ENCODE assay signal across 8 cellular contexts in genomic region chr16:1331712-1332617, GRCh38. TPM values are rescaled to one million over a fixed set of nuclear protein-coding genes. Genes with fewer than 3 reads are reported as not detected.
DNase-seq lines count a peak whose midpoint lies in the region; ATAC-seq, FAIRE-seq and TF ChIP-seq lines count a peak whose summit lies in the region.

No MANE protein-coding gene starts in this region.

- peak in 3 of 4 experiments; percentile 21 to 28 (median 23) for ATAC-seq in T-cell (replicated peaks in 1 of 4)
- ATAC-seq in GM21367 (IDR thresholded peaks at IDR 0.05; ENCODE audit: unreplicated experiment) = no peak
- ATAC-seq in HG03439 (IDR thresholded peaks at IDR 0.05; ENCODE audit: unreplicated experiment) = no peak

- peaks cover 19 to 51% (median 38%) of the 10 kb centered on the region in 4 experiments for H3K27me3 ChIP-seq in H1 (replicated peaks in 1 of 4; ENCODE audit: control insufficient read depth in 3 of 4, extremely low read depth in 1 of 4, insufficient read depth in 3 of 4, low read length in 3 of 4)

- H3K79me1 ChIP-seq in H1 (ENCODE audit: low read depth, low read length) = no peaks in the 10 kb centered on the region

- H3K27ac Mint-ChIP-seq in IgD-negative memory B cell = peak overlapping the region; percentile 98 to 100 (median 98)
- peak overlapping the region; percentile 52 to 63 for H3K27ac Mint-ChIP-seq in T-cell

- H3K79me2 ChIP-seq in H1 (ENCODE audit: control insufficient read depth in 1 of 2, insufficient read depth in 2 of 2, low read length in 2 of 2) = no peaks in the 10 kb centered on the region

- H3K9me3 ChIP-seq in H1 (ENCODE audit: insufficient read depth in 2 of 2, low read depth in 1 of 2, low read length in 1 of 2) (peaks cover 5 to 8% of the 10 kb centered on the region in 2 experiments; a peak in 2 of 4 replicates), mesodermal cell (ENCODE audit: control insufficient read depth, low read length) (peaks cover 5% of the 10 kb centered on the region)

- no peak for TF ChIP-seq CTCF in H1 (IDR thresholded peaks at IDR 0.05; ENCODE audit: control extremely low read depth in 1 of 3, insufficient read depth in 1 of 3, low read depth in 1 of 3, low read length in 3 of 3)

- peak overlapping the region in 3 of 4 experiments; percentile 8 to 60 (median 54); a peak in 5 of 7 replicates for H3K9ac ChIP-seq in H1 (replicated peaks in 1 of 4; ENCODE audit: extremely low read depth in 1 of 4, low read depth in 3 of 4, low read length in 3 of 4)

- H4K5ac ChIP-seq in H1 (ENCODE audit: insufficient read length, low read depth, low read length) = no peak overlapping the region

- H3K23me2 ChIP-seq in H1 (ENCODE audit: low read depth, low read length) = peaks cover 13% of the 10 kb centered on the region; the same call in 1 of the 2 replicates

- 9% methylated on average over 29 of the region's 34 CpGs; no CpG with 5 or more reads in 1 of the 2 experiments for WGBS in H1 (ENCODE audit: extremely low coverage in 1 of 2, insufficient coverage in 1 of 2, insufficient read length in 1 of 2, insufficient replicate concordance in 2 of 2, low coverage in 1 of 2, low lambda C conversion rate in 2 of 2, missing lambda C conversion rate in 1 of 2), 2 experiments
- WGBS in mesodermal cell (ENCODE audit: insufficient coverage in 2 of 2), 2 experiments = 3 to 6% methylated on average over 24 to 26 of the region's 34 CpGs

- H2BK5ac ChIP-seq in H1 (ENCODE audit: low read depth, low read length) = peak overlapping the region; percentile 83; the same call in 1 of the 2 replicates

- peak; percentile 73 for FAIRE-seq in H1 (lab: Jason Lieb, UNC)

- H3K36me3 ChIP-seq in H1 (ENCODE audit: control insufficient read depth in 2 of 4, insufficient read depth in 4 of 4, low read length in 3 of 4) (no peaks in the 10 kb centered on the region), mesodermal cell (ENCODE audit: control insufficient read depth, insufficient read depth, low read length) (no peaks in the 10 kb centered on the region)

- no peak overlapping the region for H3K14ac ChIP-seq in H1 (ENCODE audit: insufficient read length)

- peak overlapping the region; percentile 99 for H2BK12ac ChIP-seq in H1 (ENCODE audit: low read depth, low read length)

- H4K91ac ChIP-seq in H1 (replicated peaks; ENCODE audit: insufficient read length, low read length) = peak overlapping the region; percentile 42

- H3K4me3 ChIP-seq in H1 (ENCODE audit: extremely low read depth in 1 of 4, insufficient read depth in 2 of 4, low read depth in 3 of 4, low read length in 4 of 4) = peak overlapping the region; percentile 3 to 58 (median 42); a peak in 7 of 8 replicates
- H3K4me3 ChIP-seq in mesodermal cell (ENCODE audit: extremely low read depth, insufficient read depth, low read length, poor library complexity, severe bottlenecking) = peak overlapping the region; percentile 21

- H2AK5ac ChIP-seq in H1 (ENCODE audit: low read depth, low read length) = peak overlapping the region; percentile 78; the same call in 1 of the 2 replicates

- DNase-seq in activated gamma-delta T cell treated with Interleukin-2 at 50 U/mL for 16 hours (peak; percentile 59), activated gamma-delta T cell (lab: John Stamatoyannopoulos, UW) (no peak), T-cell (peak in 31 of 34 experiments; percentile 10 to 70 (median 47)), H1 (ENCODE audit: low read depth in 1 of 2, low spot score in 2 of 2) (peak in 1 of 2 experiments; percentile 91)

- no peak overlapping the region for H2AFZ ChIP-seq in H1 (ENCODE audit: low read length)

- H3K4me3 Mint-ChIP-seq in IgD-negative memory B cell (peak overlapping the region; percentile 83 to 94 (median 93)), T-cell (peak overlapping the region; percentile 68 to 79 (median 74))

- H2BK15ac ChIP-seq in H1 (ENCODE audit: low read length) = no peak overlapping the region

- H3K9me3 Mint-ChIP-seq in IgD-negative memory B cell (no peaks in the 10 kb centered on the region), T-cell (no peaks in the 10 kb centered on the region)

- no peak for TF ChIP-seq RAD21 in H1 (IDR thresholded peaks at IDR 0.05 in 1 of 2, conservative IDR thresholded peaks at IDR 0.05 in 1 of 2; ENCODE audit: low read depth in 2 of 2, low read length in 2 of 2)

- H3K27ac ChIP-seq in H1 (ENCODE audit: low read depth, low read length) = peak overlapping the region; percentile 60
- peak overlapping the region; percentile 83 for H3K27ac ChIP-seq in mesodermal cell (ENCODE audit: low read depth, low read length, severe bottlenecking)

- H2BK20ac ChIP-seq in H1 (ENCODE audit: low read length) = peak overlapping the region; percentile 72; the same call in 1 of the 2 replicates

- peak in 1 of 2 experiments; percentile 63; a peak in 1 of 3 replicates for TF ChIP-seq POLR2A in H1 (IDR thresholded peaks at IDR 0.05; ENCODE audit: control extremely low read depth in 1 of 2, low read depth in 2 of 2, low read length in 2 of 2)

- H3K4me1 Mint-ChIP-seq in IgD-negative memory B cell (peaks cover 6 to 23% (median 21%) of the 10 kb centered on the region in 3 donors), T-cell (peaks cover 6 to 22% (median 18%) of the 10 kb centered on the region in 3 donors)

- no peak overlapping the region; the same call in none of the 2 replicates for H3K18ac ChIP-seq in H1 (ENCODE audit: extremely low read depth, low read length)

- H3K4me2 ChIP-seq in H1 (ENCODE audit: insufficient read depth in 1 of 2, low read depth in 2 of 2, low read length in 2 of 2) = peak overlapping the region; percentile 72 to 87

- CTCF ChIA-PET in T-cell (lab: Charles Lee) = no interaction called here
- CTCF ChIA-PET in H1 (lab: Charles Lee; ENCODE audit: partially characterized antibody) = interaction anchor here (0.6 to 4.5 kb wide), 9 partner anchors 14 to 830 kb away, joined by 3 to 52 read pairs (median 3); no protein-coding TSS in a partner anchor

- H3K27me3 Mint-ChIP-seq in IgD-negative memory B cell (peaks cover 16% of the 10 kb centered on the region), T-cell (peaks cover 4 to 25% of the 10 kb centered on the region in 2 donors)

- no peak overlapping the region for H3K56ac ChIP-seq in H1 (replicated peaks; ENCODE audit: insufficient read length, low read depth, low read length)

- H4K8ac ChIP-seq in H1 (ENCODE audit: extremely low read depth, insufficient read depth, low read length) = peak overlapping the region; percentile 81; the same call in 1 of the 2 replicates

- H3K4me1 ChIP-seq in H1 (replicated peaks in 1 of 4; ENCODE audit: control insufficient read depth in 3 of 4, insufficient read depth in 4 of 4, low read length in 3 of 4) (peaks cover 0 to 15% (median 13%) of the 10 kb centered on the region in 4 experiments; a peak in 4 of 7 replicates), mesodermal cell (ENCODE audit: control insufficient read depth, insufficient read depth, low read length, poor library complexity, severe bottlenecking) (peaks cover 16% of the 10 kb centered on the region)

- peaks cover 7 to 13% of the 10 kb centered on the region in 2 experiments for H4K20me1 ChIP-seq in H1 (replicated peaks in 1 of 2; ENCODE audit: control insufficient read depth in 1 of 2, insufficient read depth in 2 of 2, low read length in 2 of 2)

- peak overlapping the region; percentile 2 for H2BK120ac ChIP-seq in H1 (replicated peaks; ENCODE audit: low read depth, low read length)

- H3K23ac ChIP-seq in H1 (ENCODE audit: insufficient read length) = no peak overlapping the region

- POLR2A ChIA-PET in T-cell (lab: Charles Lee) = interaction anchor here in 1 of 2 donors (0.6 kb wide), 1 partner anchor 11 kb away, joined by 4 read pairs; no protein-coding TSS in a partner anchor
- POLR2A ChIA-PET in H1 (lab: Charles Lee; ENCODE audit: partially characterized antibody) = interaction anchor here (0.8 to 3.2 kb wide), 15 partner anchors 8 to 609 kb away, joined by 3 to 29 read pairs (median 5); partner anchors contain the start of gene UBE2I

- peak in 1 of 2 experiments; percentile 69; a peak in 1 of 3 replicates for TF ChIP-seq EP300 in H1 (IDR thresholded peaks at IDR 0.05; ENCODE audit: borderline replicate concordance in 1 of 2, low read depth in 2 of 2, low read length in 2 of 2)

- H3K36me3 Mint-ChIP-seq in IgD-negative memory B cell (peaks cover 3% of the 10 kb centered on the region), T-cell (no peaks in the 10 kb centered on the region)

- H3K4ac ChIP-seq in H1 (replicated peaks; ENCODE audit: insufficient read length, low read depth, low read length) = no peak overlapping the region

RNA-seq across cellular contexts. Expression of gene BAIAP3, which starts 1.5 kb away (rescaled TPM):
- polyA plus RNA-seq in IgD-negative memory B cell (26.0 TPM), H1 (2011; rRNA removed) (2.9 and 6.3 TPM in 2 replicates)
- total RNA-seq in T-cell = 10 to 100 TPM in 4 of 5 donors, 1 to 10 TPM in 1; 9.1 to 12.8 (median 12.7) TPM
- total RNA-seq in H1 (2021; fragmentation: NEBNext Ultra II Directional; extraction: Animal tissue kit (Norgen Biotek cat#: 25700)) = 6.8 and 7.9 TPM in 2 replicates
- 4.8 TPM for polyA plus RNA-seq in H1 (2011; cell fraction: cytosol; rRNA removed)
- polyA plus RNA-seq in H1 (2011; cell fraction: nucleus; rRNA removed) = 33.8 TPM
- polyA plus RNA-seq in H1 (2012, experiment 1 of 2) = 4.5 to 6.4 TPM (median 5.6 TPM) in 4 replicates
- polyA plus RNA-seq in H1 (2012, experiment 2 of 2) = 2.6 TPM
- 5.0 TPM for polyA plus RNA-seq in H1 (2013, experiment 1 of 2)
- 3.4 TPM for polyA plus RNA-seq in H1 (2013, experiment 2 of 2)
- 2.0 and 2.1 TPM in 2 replicates for polyA minus RNA-seq in H1 (2011; rRNA and poly(A)+ RNA removed)
- polyA minus RNA-seq in H1 (2011; cell fraction: cytosol; rRNA and poly(A)+ RNA removed) = 5.7 TPM
- 11.1 TPM for polyA minus RNA-seq in H1 (2011; cell fraction: nucleus; rRNA and poly(A)+ RNA removed)
- polyA plus RNA-seq in mesodermal cell (2013, experiment 1 of 2) = 12.2 TPM
- 9.2 TPM for polyA plus RNA-seq in mesodermal cell (2013, experiment 2 of 2)

RNA-seq across cellular contexts. Expression of gene TSR3, which starts 19.7 kb away (rescaled TPM):
- polyA plus RNA-seq in IgD-negative memory B cell = 116 TPM
- 10 to 100 TPM; 25.4 to 53.1 (median 48.1) TPM for total RNA-seq in T-cell
- total RNA-seq in H1 (2021; fragmentation: NEBNext Ultra II Directional; extraction: Animal tissue kit (Norgen Biotek cat#: 25700)) = 45.9 and 52.3 TPM in 2 replicates
- 43.1 and 66.0 TPM in 2 replicates for polyA plus RNA-seq in H1 (2011; rRNA removed)
- polyA plus RNA-seq in H1 (2011; cell fraction: cytosol; rRNA removed) = 60.3 TPM
- 46.0 TPM for polyA plus RNA-seq in H1 (2011; cell fraction: nucleus; rRNA removed)
- 31.8 to 57.4 TPM (median 53.2 TPM) in 4 replicates for polyA plus RNA-seq in H1 (2012, experiment 1 of 2)
- polyA plus RNA-seq in H1 (2012, experiment 2 of 2) = 37.5 TPM
- polyA plus RNA-seq in H1 (2013, experiment 1 of 2) = 25.0 TPM
- 26.0 TPM for polyA plus RNA-seq in H1 (2013, experiment 2 of 2)
- 10.2 and 10.8 TPM in 2 replicates for polyA minus RNA-seq in H1 (2011; rRNA and poly(A)+ RNA removed)
- 31.2 TPM for polyA minus RNA-seq in H1 (2011; cell fraction: cytosol; rRNA and poly(A)+ RNA removed)
- polyA minus RNA-seq in H1 (2011; cell fraction: nucleus; rRNA and poly(A)+ RNA removed) = 19.7 TPM
- 53.9 TPM for polyA plus RNA-seq in mesodermal cell (2013, experiment 1 of 2)
- polyA plus RNA-seq in mesodermal cell (2013, experiment 2 of 2) = 50.1 TPM

RNA-seq across cellular contexts. Expression of gene GNPTG, which starts 19.8 kb away (rescaled TPM):
- polyA plus RNA-seq in IgD-negative memory B cell (55.9 TPM), H1 (2011; rRNA removed) (51.2 and 73.3 TPM in 2 replicates)
- total RNA-seq in T-cell = 10 to 100 TPM; 42.6 to 66.5 (median 63.1) TPM
- 25.2 and 26.2 TPM in 2 replicates for total RNA-seq in H1 (2021; fragmentation: NEBNext Ultra II Directional; extraction: Animal tissue kit (Norgen Biotek cat#: 25700))
- polyA plus RNA-seq in H1 (2011; cell fraction: cytosol; rRNA removed) = 45.7 TPM
- polyA plus RNA-seq in H1 (2011; cell fraction: nucleus; rRNA removed) = 73.3 TPM
- 21.7 to 30.2 TPM (median 28.6 TPM) in 4 replicates for polyA plus RNA-seq in H1 (2012, experiment 1 of 2)
- 17.9 TPM for polyA plus RNA-seq in H1 (2012, experiment 2 of 2)
- 22.1 TPM for polyA plus RNA-seq in H1 (2013, experiment 1 of 2)
- 23.7 TPM for polyA plus RNA-seq in H1 (2013, experiment 2 of 2)
- 9.9 and 10.5 TPM in 2 replicates for polyA minus RNA-seq in H1 (2011; rRNA and poly(A)+ RNA removed)
- 9.3 TPM for polyA minus RNA-seq in H1 (2011; cell fraction: cytosol; rRNA and poly(A)+ RNA removed)
- 13.4 TPM for polyA minus RNA-seq in H1 (2011; cell fraction: nucleus; rRNA and poly(A)+ RNA removed)
- polyA plus RNA-seq in mesodermal cell (2013, experiment 1 of 2) = 26.0 TPM
- 24.5 TPM for polyA plus RNA-seq in mesodermal cell (2013, experiment 2 of 2)

RNA-seq across cellular contexts. Expression of gene UBE2I, which starts 22.5 kb away (rescaled TPM):
- polyA plus RNA-seq in IgD-negative memory B cell = 165 TPM
- 100 to 1,000 TPM; 173 to 247 (median 190) TPM for total RNA-seq in T-cell
- total RNA-seq in H1 (2021; fragmentation: NEBNext Ultra II Directional; extraction: Animal tissue kit (Norgen Biotek cat#: 25700)) = 268 and 272 TPM in 2 replicates
- 148 and 162 TPM in 2 replicates for polyA plus RNA-seq in H1 (2011; rRNA removed)
- 142 TPM for polyA plus RNA-seq in H1 (2011; cell fraction: cytosol; rRNA removed)
- 143 TPM for polyA plus RNA-seq in H1 (2011; cell fraction: nucleus; rRNA removed)
- polyA plus RNA-seq in H1 (2012, experiment 1 of 2) = 186 to 197 TPM (median 190 TPM) in 4 replicates
- 278 TPM for polyA plus RNA-seq in H1 (2012, experiment 2 of 2)
- 202 TPM for polyA plus RNA-seq in H1 (2013, experiment 1 of 2)
- 204 TPM for polyA plus RNA-seq in H1 (2013, experiment 2 of 2)
- 87.2 and 89.0 TPM in 2 replicates for polyA minus RNA-seq in H1 (2011; rRNA and poly(A)+ RNA removed)
- 84.7 TPM for polyA minus RNA-seq in H1 (2011; cell fraction: cytosol; rRNA and poly(A)+ RNA removed)
- 99.4 TPM for polyA minus RNA-seq in H1 (2011; cell fraction: nucleus; rRNA and poly(A)+ RNA removed)
- polyA plus RNA-seq in mesodermal cell (2013, experiment 1 of 2) = 175 TPM
- polyA plus RNA-seq in mesodermal cell (2013, experiment 2 of 2) = 181 TPM

Comparison
In these comparisons a context has a peak if more than half of its experiments do, and no peak if none do; other contexts are left out.
1. ATAC-seq: peak in T-cell (3 of 4); none in GM21367 (single experiment) and HG03439 (single experiment).